29 cellular contexts compared by ENCODE assay signal in the genomic region with DNA sequence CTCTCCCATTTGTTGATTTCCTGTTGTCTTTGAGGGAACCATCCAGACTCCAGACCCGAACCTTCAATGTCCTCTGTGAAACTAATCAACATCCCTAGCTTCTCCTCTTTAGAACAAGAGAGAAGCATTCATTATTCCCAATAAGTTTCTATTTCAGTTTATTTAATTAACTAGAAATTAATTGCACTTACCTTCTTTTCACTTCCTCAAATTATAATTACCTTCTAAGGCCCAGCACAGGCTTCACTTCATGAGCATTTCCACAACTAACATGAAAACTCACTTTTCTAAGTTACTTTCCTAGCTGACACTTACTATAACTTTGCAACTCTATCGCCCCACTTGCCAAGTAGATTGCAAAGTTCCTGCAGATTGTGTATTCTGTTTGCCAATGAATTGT.
"Had no signal": no experiment of that assay in that cellular context is flagged by ENCODE, and none has a peak within 500 bp of the region (broad histone marks: within the 10 kb centered on the region; RNA-seq: fewer than 3 reads in every experiment).

No MANE protein-coding gene starts in this region.

- H3K36me3 ChIP-seq: neutrophil, ovary, right lobe of liver, sigmoid colon, suprapubic skin, tibial artery, upper lobe of left lung, vagina had no signal

- H3K9ac ChIP-seq: parathyroid adenoma had no signal

- H3K27me3 ChIP-seq: neutrophil, ovary, right lobe of liver, sigmoid colon, suprapubic skin, testis, tibial artery, upper lobe of left lung, vagina had no signal

- H3K4me1 ChIP-seq: parathyroid adenoma, psoas muscle, right lobe of liver, suprapubic skin, testis, tibial artery, upper lobe of left lung had no signal

- ATAC-seq: naive thymus-derived CD8-positive, alpha-beta T cell; natural killer cell treated with Interleukin-12 subunit alpha and Interleukin-12 subunit beta and Interleukin-15 and Interleukin-18, amount 100 ng/mL, for 72 hours; psoas muscle; right cardiac atrium; right lobe of liver; stimulated activated memory B cell treated with anti-CD40 and anti-IgM and Interleukin-4, amounts not matched to agents 10 μg/mL and 1 μg/mL and 100 μg/mL, for 72 hours; stimulated activated naive CD8-positive, alpha-beta T cell treated with anti-CD3 and anti-CD28 coated beads, Interleukin-15, amount 100 ng/mL, for 72 hours; stimulated activated naive CD8-positive, alpha-beta T cell treated with anti-CD3 and anti-CD28 coated beads, Interleukin-15, Interleukin-2, amounts not matched to agents 100 U/mL and 50 U/mL, for 24 hours had no signal

- H3K79me2 ChIP-seq: parathyroid adenoma had no signal

- FAIRE-seq: small intestine, urothelium cell line had no signal

- H3K4me3 ChIP-seq: ovary, psoas muscle, right lobe of liver, sigmoid colon, suprapubic skin, testis, tibial artery, upper lobe of left lung, vagina had no signal

- H3K27ac ChIP-seq: neutrophil, ovary, parathyroid adenoma, psoas muscle, right lobe of liver, sigmoid colon, suprapubic skin, testis, tibial artery, upper lobe of left lung, vagina had no signal

- H2AFZ ChIP-seq: parathyroid adenoma had no signal

- DNase-seq: naive thymus-derived CD8-positive, alpha-beta T cell; nephron progenitor cell; nucleus accumbens; ovary; posterior cingulate gyrus; psoas muscle; right cardiac atrium; right lobe of liver; sigmoid colon; small intestine; stimulated activated CD4-positive, alpha-beta T cell treated with anti-CD3 and anti-CD28 coated beads, Interleukin-1b, Interleukin-23, amount 100 ng/mL, for 48 hours; stimulated activated CD4-positive, alpha-beta T cell treated with anti-CD3 and anti-CD28 coated beads, Interleukin-4, amount 100 ng/mL, for 1 hour; stimulated activated CD4-positive, alpha-beta T cell treated with anti-CD3 and anti-CD28 coated beads, Interleukin-4, amount 100 ng/mL, for 4 hours; stimulated activated CD8-positive, alpha-beta memory T cell treated with anti-CD3 and anti-CD28 coated beads, Interleukin-4, amount 100 ng/mL, for 48 hours; stimulated activated naive CD4-positive, alpha-beta T cell; stimulated activated naive CD8-positive, alpha-beta T cell treated with anti-CD3 and anti-CD28 coated beads, Interleukin-15, amount 100 ng/mL, for 72 hours; stimulated activated naive CD8-positive, alpha-beta T cell treated with anti-CD3 and anti-CD28 coated beads, Interleukin-15, Interleukin-2, amounts not matched to agents 100 U/mL and 50 U/mL, for 24 hours; substantia nigra; testis; tibial artery; trophoblast cell; upper lobe of left lung had no signal

- H3K9me3 ChIP-seq: neutrophil, ovary, psoas muscle, right lobe of liver, sigmoid colon, suprapubic skin, testis, tibial artery, upper lobe of left lung, vagina had no signal
